Comparison of ENCODE assay signal across 1 cellular context in the genomic region with DNA sequence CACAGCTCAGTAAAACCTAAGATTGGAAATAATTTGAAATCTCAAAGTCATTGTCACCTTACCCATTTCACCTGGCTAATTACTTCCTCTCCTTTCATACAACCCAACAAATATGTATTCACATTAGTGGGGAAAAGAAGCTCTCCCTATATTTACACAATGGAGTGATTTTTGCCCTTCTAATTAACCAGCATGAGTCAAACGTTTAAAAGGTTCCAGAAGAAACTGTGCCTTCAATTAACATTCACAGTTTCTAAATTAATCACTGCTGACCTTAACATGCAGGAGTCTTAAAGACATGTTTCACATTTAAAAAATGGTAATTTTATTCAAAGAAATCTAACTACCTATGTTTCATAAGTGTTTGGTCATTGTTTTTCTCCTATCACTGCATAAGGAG.
TF ChIP-seq lines count a peak whose summit lies in the region.

No MANE protein-coding gene starts in this region.

TF ChIP-seq in SK-N-SH treated with all-trans-retinoic acid at 6 μM for 48 hours, 23 proteins besides CTCF, POLR2A, EP300 and RAD21 (continued from another document):
- TF ChIP-seq, protein P1, sequence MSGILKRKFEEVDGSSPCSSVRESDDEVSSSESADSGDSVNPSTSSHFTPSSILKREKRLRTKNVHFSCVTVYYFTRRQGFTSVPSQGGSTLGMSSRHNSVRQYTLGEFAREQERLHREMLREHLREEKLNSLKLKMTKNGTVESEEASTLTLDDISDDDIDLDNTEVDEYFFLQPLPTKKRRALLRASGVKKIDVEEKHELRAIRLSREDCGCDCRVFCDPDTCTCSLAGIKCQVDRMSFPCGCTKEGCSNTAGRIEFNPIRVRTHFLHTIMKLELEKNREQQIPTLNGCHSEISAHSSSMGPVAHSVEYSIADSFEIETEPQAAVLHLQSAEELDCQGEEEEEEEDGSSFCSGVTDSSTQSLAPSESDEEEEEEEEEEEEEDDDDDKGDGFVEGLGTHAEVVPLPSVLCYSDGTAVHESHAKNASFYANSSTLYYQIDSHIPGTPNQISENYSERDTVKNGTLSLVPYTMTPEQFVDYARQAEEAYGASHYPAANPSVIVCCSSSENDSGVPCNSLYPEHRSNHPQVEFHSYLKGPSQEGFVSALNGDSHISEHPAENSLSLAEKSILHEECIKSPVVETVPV (CRISPR knock-in tag; IDR thresholded peaks at IDR 0.05) = no peak
- no peak for TF ChIP-seq PPARA (CRISPR knock-in tag; IDR thresholded peaks at IDR 0.05; ENCODE audit: borderline replicate concordance)
- TF ChIP-seq, protein P2, sequence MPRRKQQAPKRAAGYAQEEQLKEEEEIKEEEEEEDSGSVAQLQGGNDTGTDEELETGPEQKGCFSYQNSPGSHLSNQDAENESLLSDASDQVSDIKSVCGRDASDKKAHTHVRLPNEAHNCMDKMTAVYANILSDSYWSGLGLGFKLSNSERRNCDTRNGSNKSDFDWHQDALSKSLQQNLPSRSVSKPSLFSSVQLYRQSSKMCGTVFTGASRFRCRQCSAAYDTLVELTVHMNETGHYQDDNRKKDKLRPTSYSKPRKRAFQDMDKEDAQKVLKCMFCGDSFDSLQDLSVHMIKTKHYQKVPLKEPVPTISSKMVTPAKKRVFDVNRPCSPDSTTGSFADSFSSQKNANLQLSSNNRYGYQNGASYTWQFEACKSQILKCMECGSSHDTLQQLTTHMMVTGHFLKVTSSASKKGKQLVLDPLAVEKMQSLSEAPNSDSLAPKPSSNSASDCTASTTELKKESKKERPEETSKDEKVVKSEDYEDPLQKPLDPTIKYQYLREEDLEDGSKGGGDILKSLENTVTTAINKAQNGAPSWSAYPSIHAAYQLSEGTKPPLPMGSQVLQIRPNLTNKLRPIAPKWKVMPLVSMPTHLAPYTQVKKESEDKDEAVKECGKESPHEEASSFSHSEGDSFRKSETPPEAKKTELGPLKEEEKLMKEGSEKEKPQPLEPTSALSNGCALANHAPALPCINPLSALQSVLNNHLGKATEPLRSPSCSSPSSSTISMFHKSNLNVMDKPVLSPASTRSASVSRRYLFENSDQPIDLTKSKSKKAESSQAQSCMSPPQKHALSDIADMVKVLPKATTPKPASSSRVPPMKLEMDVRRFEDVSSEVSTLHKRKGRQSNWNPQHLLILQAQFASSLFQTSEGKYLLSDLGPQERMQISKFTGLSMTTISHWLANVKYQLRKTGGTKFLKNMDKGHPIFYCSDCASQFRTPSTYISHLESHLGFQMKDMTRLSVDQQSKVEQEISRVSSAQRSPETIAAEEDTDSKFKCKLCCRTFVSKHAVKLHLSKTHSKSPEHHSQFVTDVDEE (CRISPR knock-in tag; IDR thresholded peaks at IDR 0.05) = no peak
- TF ChIP-seq GLIS3 (CRISPR knock-in tag; IDR thresholded peaks at IDR 0.05) = no peak
- no peak for TF ChIP-seq TCF4 (CRISPR knock-in tag; IDR thresholded peaks at IDR 0.05; ENCODE audit: borderline replicate concordance)
- TF ChIP-seq TOX (CRISPR knock-in tag; IDR thresholded peaks at IDR 0.05; ENCODE audit: borderline replicate concordance) = no peak
- TF ChIP-seq CSDC2 (CRISPR knock-in tag; IDR thresholded peaks at IDR 0.05) = no peak
- TF ChIP-seq ZNF8 (CRISPR knock-in tag; IDR thresholded peaks at IDR 0.05) = no peak
- TF ChIP-seq, protein P3, sequence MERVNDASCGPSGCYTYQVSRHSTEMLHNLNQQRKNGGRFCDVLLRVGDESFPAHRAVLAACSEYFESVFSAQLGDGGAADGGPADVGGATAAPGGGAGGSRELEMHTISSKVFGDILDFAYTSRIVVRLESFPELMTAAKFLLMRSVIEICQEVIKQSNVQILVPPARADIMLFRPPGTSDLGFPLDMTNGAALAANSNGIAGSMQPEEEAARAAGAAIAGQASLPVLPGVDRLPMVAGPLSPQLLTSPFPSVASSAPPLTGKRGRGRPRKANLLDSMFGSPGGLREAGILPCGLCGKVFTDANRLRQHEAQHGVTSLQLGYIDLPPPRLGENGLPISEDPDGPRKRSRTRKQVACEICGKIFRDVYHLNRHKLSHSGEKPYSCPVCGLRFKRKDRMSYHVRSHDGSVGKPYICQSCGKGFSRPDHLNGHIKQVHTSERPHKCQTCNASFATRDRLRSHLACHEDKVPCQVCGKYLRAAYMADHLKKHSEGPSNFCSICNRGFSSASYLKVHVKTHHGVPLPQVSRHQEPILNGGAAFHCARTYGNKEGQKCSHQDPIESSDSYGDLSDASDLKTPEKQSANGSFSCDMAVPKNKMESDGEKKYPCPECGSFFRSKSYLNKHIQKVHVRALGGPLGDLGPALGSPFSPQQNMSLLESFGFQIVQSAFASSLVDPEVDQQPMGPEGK (CRISPR knock-in tag; IDR thresholded peaks at IDR 0.05; ENCODE audit: borderline replicate concordance) = no peak
- TF ChIP-seq ZC3H10 (CRISPR knock-in tag; IDR thresholded peaks at IDR 0.05) = no peak
- TF ChIP-seq ZNF70 (CRISPR knock-in tag; IDR thresholded peaks at IDR 0.05) = no peak
